ENCODE assay signal across 29 cellular contexts in the genomic region with DNA sequence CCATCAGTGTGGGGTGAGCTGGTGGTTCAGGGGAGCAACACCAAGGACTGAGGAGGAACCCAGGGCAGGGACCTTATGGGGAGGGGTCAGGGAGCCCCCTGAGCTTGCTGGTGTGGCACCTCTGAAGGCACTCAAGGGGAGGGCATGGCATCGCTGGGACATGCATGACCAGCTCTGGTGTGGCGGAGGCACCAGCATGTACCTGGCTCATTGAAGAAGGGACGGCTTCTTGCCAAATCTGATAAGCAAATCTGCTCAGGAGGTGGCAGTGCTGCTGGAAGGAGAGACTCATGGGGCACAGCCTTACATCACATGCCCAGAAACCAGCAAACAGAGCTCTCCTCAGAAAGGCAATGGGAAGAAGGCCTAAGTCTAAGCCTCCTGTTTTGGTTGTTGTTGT.
"Had no signal": no experiment of that assay in that cellular context is flagged by ENCODE, and none has a peak within 500 bp of the region (broad histone marks: within the 10 kb centered on the region; RNA-seq: fewer than 3 reads in every experiment).

No MANE protein-coding gene starts in this region.

- DNase-seq: activated CD4-positive, alpha-beta memory T cell treated with anti-CD3 and anti-CD28 coated beads, Interleukin-2, amount 10 ng/mL, durations not matched to agents 7 days and 5 days; activated CD4-positive, alpha-beta T cell treated with anti-CD3 and anti-CD28 coated beads for 1 hour; activated CD4-positive, alpha-beta T cell treated with anti-CD3 and anti-CD28 coated beads for 48 hours; activated CD4-positive, CD25-positive, alpha-beta regulatory T cell; activated CD8-positive, alpha-beta memory T cell treated with anti-CD3 and anti-CD28 coated beads for 24 hours; activated CD8-positive, alpha-beta memory T cell treated with anti-CD3 and anti-CD28 coated beads, Interleukin-2, amount 10 ng/mL, durations not matched to agents 7 days and 5 days; activated CD8-positive, alpha-beta memory T cell treated with anti-CD3 and anti-CD28 coated beads, Interleukin-2, amount 50 U/mL, for 48 hours; activated effector memory CD4-positive, alpha-beta T cell treated with Interleukin-2 at 50 U/mL for 16 hours; activated naive CD4-positive, alpha-beta T cell treated with anti-CD3 and anti-CD28 coated beads, Interleukin-2, amount 50 U/mL, for 16 hours; activated naive CD8-positive, alpha-beta T cell treated with anti-CD3 and anti-CD28 coated beads for 36 hours; activated T-cell treated with anti-CD3 and anti-CD28 coated beads, Interleukin-2, amount 50 U/mL, for 48 hours; amniotic stem cell; aorta; brain microvascular endothelial cell; NCI-H1105; NCI-H1417 treated with DMSO at 0.1 percent for 48 hours; NCI-H187 treated with DMSO at 0.1 percent for 48 hours; NCI-H2081; NCI-H2171 treated with DMSO at 0.1 percent for 48 hours; NCI-H226; NCI-H510A; NCI-H748 treated with DMSO at 0.1 percent for 48 hours; NK-92 treated with Interleukin-12 subunit alpha and Interleukin-12 subunit beta, amount 100 ng/mL, for 24 hours; PC-3; Peyer's patch; RPMI8226; T1000; WERI-Rb-1 had no signal

- H3K4me3 ChIP-seq: Peyer's patch had no signal

- H3K27me3 ChIP-seq: brain microvascular endothelial cell, Peyer's patch had no signal

- ATAC-seq: activated CD8-positive, alpha-beta memory T cell treated with anti-CD3 and anti-CD28 coated beads, Interleukin-2, amount 10 ng/mL, durations not matched to agents 7 days and 5 days; PC-3 had no signal

- H3K36me3 ChIP-seq: brain microvascular endothelial cell, Peyer's patch, WERI-Rb-1 had no signal

- H3K4me1 ChIP-seq: Peyer's patch had no signal

- H3K27ac ChIP-seq: brain microvascular endothelial cell, KMS-11, Peyer's patch, WERI-Rb-1 had no signal

- H3K9me3 ChIP-seq: Peyer's patch had no signal

- H3K9ac ChIP-seq: KMS-11 had no signal

- H3K4me2 ChIP-seq: KMS-11 had no signal
